ENCODE assay signal across 12 cellular contexts in the genomic region with DNA sequence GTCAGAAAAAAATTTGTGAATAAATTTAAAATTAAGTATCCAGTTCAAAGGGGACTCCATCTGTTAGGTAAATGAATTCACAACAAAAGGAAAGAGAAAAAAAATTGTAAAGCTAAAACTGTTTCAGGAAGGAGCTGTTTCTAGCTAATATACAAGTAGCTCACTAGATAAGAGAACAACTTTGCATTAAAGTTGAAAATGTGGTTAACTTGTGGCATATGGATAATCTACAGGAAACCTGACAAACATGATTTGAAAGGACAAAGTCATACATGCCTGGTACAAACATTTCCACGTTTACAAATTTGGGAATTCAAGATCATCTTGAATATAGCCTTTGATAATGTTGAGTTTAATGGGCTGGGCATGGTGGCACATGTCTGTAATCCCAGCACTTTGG. TPM values are rescaled to one million over a fixed set of nuclear protein-coding genes. Genes with fewer than 3 reads are reported as not detected.
DNase-seq lines count a peak whose midpoint lies in the region; ATAC-seq, FAIRE-seq and TF ChIP-seq lines count a peak whose summit lies in the region.
"Had no signal": no experiment of that assay in that cellular context is flagged by ENCODE, and none has a peak within 500 bp of the region (broad histone marks: within the 10 kb centered on the region; RNA-seq: fewer than 3 reads in every experiment).

No MANE protein-coding gene starts in this region.

- H3K4me2 ChIP-seq in SU-DHL-6 (ENCODE audit: low read depth, low read length, poor library complexity, severe bottlenecking) (peak overlapping the region; percentile 3), K562 (ENCODE audit: insufficient read depth, low read length) (no peak overlapping the region), Karpas-422 (ENCODE audit: low read depth, low read length, poor library complexity, severe bottlenecking) (no peak overlapping the region)

- peaks cover 17% of the 10 kb centered on the region for H3F3A ChIP-seq in SU-DHL-6 (ENCODE audit: insufficient read depth)

- POLR2A ChIA-PET in K562 (lab: Yijun Ruan, JAX) = interaction anchor here (0.9 to 4.4 kb wide), 3 partner anchors 8 to 13 kb away, joined by 4 to 33 read pairs (median 6); a partner anchor contains a TSS

- H3K9me1 ChIP-seq in K562 (ENCODE audit: control insufficient read depth, insufficient read depth, low read length) = no peaks in the 10 kb centered on the region

- peaks cover 96% of the 10 kb centered on the region for H3K79me2 ChIP-seq in SU-DHL-6 (ENCODE audit: insufficient read depth, low read length)
- peaks cover 98% of the 10 kb centered on the region for H3K79me2 ChIP-seq in K562 (ENCODE audit: control insufficient read depth, insufficient read depth, low read length)
- H3K79me2 ChIP-seq in Karpas-422 (ENCODE audit: low read length) = peaks cover 93% of the 10 kb centered on the region

- H3K36me3 ChIP-seq in SU-DHL-6 (ENCODE audit: low read length) = peaks cover 3% of the 10 kb centered on the region; the same call in 1 of the 2 replicates
- H3K36me3 ChIP-seq in K562 (ENCODE audit: control insufficient read depth, insufficient read depth, low read length) = peaks cover 18% of the 10 kb centered on the region; the same call in 2 of the 3 replicates
- H3K36me3 ChIP-seq in spleen = peaks cover 0 to 9% (median 0%) of the 10 kb centered on the region in 6 donors
- 0 out of 2 replicates have a peak, but pooled peaks cover under 1% of the 10 kb centered on the region for H3K36me3 ChIP-seq in Karpas-422 (ENCODE audit: insufficient read depth, low read length)
- peaks cover 9% of the 10 kb centered on the region; the same call in 1 of the 2 replicates for H3K36me3 ChIP-seq in MG63
- H3K36me3 ChIP-seq: left lung had no signal

- no TSS peak for BruUV-seq in K562 (replicated peaks; lab: Mats Ljungman, UMichigan)

- H3K9ac ChIP-seq in SU-DHL-6 (ENCODE audit: low read length) (no peak overlapping the region), K562 (ENCODE audit: insufficient read depth in 1 of 2, low read depth in 2 of 2, low read length in 2 of 2) (no peak overlapping the region), Karpas-422 (ENCODE audit: low read length) (no peak overlapping the region)

- in situ Hi-C loops in K562 (cut with MboI) = no loop called here

- DNase-seq in activated naive CD4-positive, alpha-beta T cell treated with anti-CD3 and anti-CD28 coated beads for 36 hours = no peak
- DNase-seq in activated naive CD4-positive, alpha-beta T cell treated with anti-CD3 and anti-CD28 coated beads, Interleukin-2, amount 50 U/mL, for 16 hours = no peak
- DNase-seq in K562 (ENCODE audit: extremely low read depth in 1 of 4, low spot score in 3 of 4) (no peak), spleen (no peak), Karpas-422 (no peak), MG63 (no peak)
- DNase-seq: activated CD4-positive, alpha-beta T cell treated with anti-CD3 and anti-CD28 coated beads, Interleukin-2, amount 50 U/mL, for 48 hours; effector CD4-positive, alpha-beta T cell; left lung; NCI-H2107 had no signal

- H4K20me1 ChIP-seq in SU-DHL-6 (ENCODE audit: low read depth, low read length) = peaks cover 36% of the 10 kb centered on the region
- H4K20me1 ChIP-seq in K562 (replicated peaks; ENCODE audit: control insufficient read depth, insufficient read depth, low read length) = no peaks in the 10 kb centered on the region
- 0 out of 2 replicates have a peak, but pooled peaks cover 12% of the 10 kb centered on the region for H4K20me1 ChIP-seq in Karpas-422 (ENCODE audit: insufficient read depth, low read depth, low read length)

- ATAC-seq in K562 = no peak; the same call in 2 of the 3 replicates
- ATAC-seq in GM21515 (IDR thresholded peaks at IDR 0.05; ENCODE audit: unreplicated experiment) = no peak
- ATAC-seq: left lung had no signal

- TF ChIP-seq RAD21 in K562 (CRISPR knock-in tag; conservative IDR thresholded peaks at IDR 0.05 in 1 of 2, IDR thresholded peaks at IDR 0.05 in 1 of 2) = no peak

- no peak for FAIRE-seq in K562 (lab: Jason Lieb, UNC)

- H3K27ac ChIP-seq in SU-DHL-6 (ENCODE audit: low read depth, low read length) (no peak overlapping the region), K562 (ENCODE audit: extremely low read depth, low read depth, low read length) (peak overlapping the region; percentile 44; the same call in 2 of the 3 replicates), spleen (peak overlapping the region in 6 of 8 donors; percentile 47 to 94 (median 68)), Karpas-422 (ENCODE audit: low read length) (no peak overlapping the region; the same call in 1 of the 2 replicates)

- H3K27me3 ChIP-seq in SU-DHL-6 (ENCODE audit: low read length) (no peaks in the 10 kb centered on the region), K562 (ENCODE audit: control insufficient read depth in 2 of 2, insufficient read depth in 2 of 2, low read length in 2 of 2) (no peaks in the 10 kb centered on the region), spleen (replicated peaks in 1 of 7) (no peaks in the 10 kb centered on the region), Karpas-422 (ENCODE audit: low read length) (no peaks in the 10 kb centered on the region), MG63 (no peaks in the 10 kb centered on the region)
- H3K27me3 ChIP-seq: left lung had no signal

- H3K9me2 ChIP-seq in SU-DHL-6 (replicated peaks; ENCODE audit: insufficient read depth, low read length) (no peaks in the 10 kb centered on the region), Karpas-422 (replicated peaks; ENCODE audit: insufficient read depth, low read length) (no peaks in the 10 kb centered on the region)

- H3K9me3 ChIP-seq in SU-DHL-6 (ENCODE audit: insufficient read depth, low read length) (no peaks in the 10 kb centered on the region), K562 (replicated peaks; ENCODE audit: control insufficient read depth, insufficient read depth, low read depth, low read length) (no peaks in the 10 kb centered on the region), spleen (no peaks in the 10 kb centered on the region), Karpas-422 (ENCODE audit: low read length) (no peaks in the 10 kb centered on the region), MG63 (no peaks in the 10 kb centered on the region)
- H3K9me3 ChIP-seq: left lung had no signal

- CTCF ChIA-PET in activated naive CD4-positive, alpha-beta T cell treated with anti-CD3 and anti-CD28 coated beads for 36 hours (lab: Charles Lee) = interaction anchor here (0.6 to 2.1 kb wide), 8 partner anchors 10 to 306 kb away, joined by 3 to 10 read pairs (median 4); a partner anchor contains a TSS
- CTCF ChIA-PET in K562 (lab: Yijun Ruan, JAX; ENCODE audit: low intra/inter-chr PET ratio) = no interaction called here

- H3K4me3 ChIP-seq in SU-DHL-6 (ENCODE audit: insufficient read depth, low read length, poor library complexity, severe bottlenecking) (no peak overlapping the region), K562 (no peak overlapping the region), spleen (no peak overlapping the region), Karpas-422 (ENCODE audit: low read length) (no peak overlapping the region), MG63 (no peak overlapping the region)
- H3K4me3 ChIP-seq: left lung had no signal

- TF ChIP-seq POLR2A in K562 (conservative IDR thresholded peaks at IDR 0.05) (no peak), spleen (IDR thresholded peaks at IDR 0.05) (no peak)

- TF ChIP-seq CTCF in SU-DHL-6 (IDR thresholded peaks at IDR 0.05; ENCODE audit: insufficient read depth, low read length, poor library complexity, severe bottlenecking) (no peak), K562 (IDR thresholded peaks at IDR 0.05 in 2 of 3, conservative IDR thresholded peaks at IDR 0.05 in 1 of 3; ENCODE audit: insufficient read depth in 2 of 3, low read depth in 1 of 3, low read length in 3 of 3) (no peak), spleen (IDR thresholded peaks at IDR 0.05 in 8 of 11, conservative IDR thresholded peaks at IDR 0.05 in 3 of 11) (no peak)

- WGBS in K562 (ENCODE audit: insufficient coverage, low coverage, missing lambda C conversion rate) = 13% methylated on average over 1 of the region's 1 CpG
- 9 to 25% (median 23%) methylated on average over 1 of the region's 1 CpG for WGBS in spleen, 5 donors

- peaks cover 5% of the 10 kb centered on the region for H3K36me3 Mint-ChIP-seq in activated naive CD4-positive, alpha-beta T cell treated with anti-CD3 and anti-CD28 coated beads for 36 hours (ENCODE audit: low read depth)

- peaks cover 5 to 14% of the 10 kb centered on the region in 2 experiments; a peak in 4 of 5 replicates for H3K4me1 ChIP-seq in K562 (replicated peaks in 1 of 2; ENCODE audit: control insufficient read depth in 2 of 2, insufficient read depth in 2 of 2, low read length in 2 of 2)
- peaks cover 23 to 97% (median 61%) of the 10 kb centered on the region in 6 donors for H3K4me1 ChIP-seq in spleen
- H3K4me1 ChIP-seq in Karpas-422 (ENCODE audit: low read length) = peaks cover 41% of the 10 kb centered on the region

- H3K4me3 Mint-ChIP-seq in activated naive CD4-positive, alpha-beta T cell treated with anti-CD3 and anti-CD28 coated beads for 36 hours = no peak overlapping the region

- peak overlapping the region; percentile 78 for H3K27ac Mint-ChIP-seq in activated naive CD4-positive, alpha-beta T cell treated with anti-CD3 and anti-CD28 coated beads for 36 hours

- intact Hi-C loops in activated naive CD4-positive, alpha-beta T cell treated with anti-CD3 and anti-CD28 coated beads for 36 hours (cut with micrococcal nuclease) = loop anchor here (1.0 to 5.0 kb wide), 4 partner anchors 9 to 361 kb away; a partner anchor contains a TSS
- intact Hi-C loops in K562 (cut with micrococcal nuclease) (loop anchor here (10.0 kb wide), 1 partner anchor 289 kb away; no protein-coding TSS in a partner anchor), spleen (cut with DNase I; ENCODE audit: low total_unique reads) (no loop called here)

- H3K9me3 Mint-ChIP-seq in activated naive CD4-positive, alpha-beta T cell treated with anti-CD3 and anti-CD28 coated beads for 36 hours = no peaks in the 10 kb centered on the region

- H2AFZ ChIP-seq in SU-DHL-6 (ENCODE audit: low read depth, low read length, severe bottlenecking) (no peak overlapping the region), K562 (ENCODE audit: low read depth, low read length) (no peak overlapping the region), Karpas-422 (ENCODE audit: low read length) (no peak overlapping the region)

- H3K27me3 Mint-ChIP-seq in activated naive CD4-positive, alpha-beta T cell treated with anti-CD3 and anti-CD28 coated beads for 36 hours (ENCODE audit: low read depth) = no peaks in the 10 kb centered on the region

- H3K4me1 Mint-ChIP-seq in activated naive CD4-positive, alpha-beta T cell treated with anti-CD3 and anti-CD28 coated beads for 36 hours (ENCODE audit: low read depth) = peaks cover 61% of the 10 kb centered on the region

- TF ChIP-seq EP300 in K562 (IDR thresholded peaks at IDR 0.05; ENCODE audit: low read length) = no peak; the same call in 1 of the 2 replicates

RNA-seq across cellular contexts. Expression of a gene that starts 8.9 kb away (rescaled TPM):
- total RNA-seq in activated naive CD4-positive, alpha-beta T cell treated with anti-CD3 and anti-CD28 coated beads for 36 hours = 10 to 100 TPM; 39.5 to 40.9 TPM
- 35.5 and 114 TPM in 2 replicates for total RNA-seq in K562 (2011; cell fraction: chromatin; rRNA removed; ENCODE audit: low replicate concordance)
- 28.3 and 40.7 TPM in 2 replicates for total RNA-seq in K562 (2011; cell fraction: nucleolus; rRNA removed)
- total RNA-seq in K562 (2011; cell fraction: nucleoplasm; rRNA removed) = 50.2 and 78.4 TPM in 2 replicates
- total RNA-seq in K562 (2014; rRNA removed) = 42.9 and 45.1 TPM in 2 replicates
- 60.1 and 62.7 TPM in 2 replicates for total RNA-seq in K562 (2014; rRNA removed; fragmentation: Illumina TruSeq; extraction: Trizol)
- total RNA-seq in K562 (2015; rRNA removed; fragmentation: Illumina TruSeq; extraction: Trizol) = 38.8 and 43.4 TPM in 2 replicates
- 33.1 and 36.1 TPM in 2 replicates for total RNA-seq in K562 (2021)
- 34.6 and 43.1 TPM in 2 replicates for polyA plus RNA-seq in K562 (2011; rRNA removed)
- polyA plus RNA-seq in K562 (2011; cell fraction: cytosol; rRNA removed) = 4.3 and 11.8 TPM in 2 replicates
- 8.1 and 14.4 TPM in 2 replicates for polyA plus RNA-seq in K562 (2011; cell fraction: nucleus; rRNA removed)
- 32.9 and 39.1 TPM in 2 replicates for polyA plus RNA-seq in K562 (2012)
- 40.0 and 41.7 TPM in 2 replicates for polyA plus RNA-seq in K562 (2014; fragmentation: Illumina TruSeq; extraction: Trizol)
- 10 to 100 TPM; 18.6 to 27.0 TPM for polyA plus RNA-seq in K562 (2014; fragmentation: Nextera tagmentation; extraction: Ambion mirVana)
- 35.0 and 47.6 TPM in 2 replicates for polyA plus RNA-seq in K562 (2014; rRNA removed)
- polyA minus RNA-seq in K562 (2011; rRNA and poly(A)+ RNA removed) = 22.4 and 29.2 TPM in 2 replicates
- polyA minus RNA-seq in K562 (2011; cell fraction: cytosol; rRNA and poly(A)+ RNA removed) = 8.5 and 10.3 TPM in 2 replicates
- 12.5 and 20.1 TPM in 2 replicates for polyA minus RNA-seq in K562 (2011; cell fraction: nucleus; rRNA and poly(A)+ RNA removed)
- 10 to 100 TPM; 36.0 to 81.8 (median 46.1) TPM for total RNA-seq in spleen
- polyA plus RNA-seq in spleen = 10 to 100 TPM; 30.5 to 53.1 (median 39.8) TPM
- 27.1 and 48.7 TPM in 2 replicates for total RNA-seq in Karpas-422 (2014; rRNA removed; shearing (Covaris generic); ENCODE audit: low replicate concordance)
- 27.8 and 34.2 TPM in 2 replicates for total RNA-seq in MG63 (2014; rRNA removed; shearing (Covaris generic); ENCODE audit: low replicate concordance)

RNA-seq across cellular contexts. Expression of a gene that starts 55.5 kb away (rescaled TPM):
- 10 to 100 TPM; 14.2 to 17.6 TPM for total RNA-seq in activated naive CD4-positive, alpha-beta T cell treated with anti-CD3 and anti-CD28 coated beads for 36 hours
- 23.8 and 53.6 TPM in 2 replicates for total RNA-seq in K562 (2011; cell fraction: chromatin; rRNA removed; ENCODE audit: low replicate concordance)
- total RNA-seq in K562 (2011; cell fraction: nucleolus; rRNA removed) = 16.1 and 17.7 TPM in 2 replicates
- total RNA-seq in K562 (2011; cell fraction: nucleoplasm; rRNA removed) = 25.6 and 35.3 TPM in 2 replicates
- total RNA-seq in K562 (2014; rRNA removed) (34.0 and 35.6 TPM in 2 replicates), K562 (2014; rRNA removed; fragmentation: Illumina TruSeq; extraction: Trizol) (33.4 and 36.6 TPM in 2 replicates), K562 (2015; rRNA removed; fragmentation: Illumina TruSeq; extraction: Trizol) (33.0 and 35.2 TPM in 2 replicates), K562 (2021) (17.5 and 19.3 TPM in 2 replicates), spleen (10 to 100 TPM; 12.6 to 28.0 (median 18.8) TPM)
- polyA plus RNA-seq in K562 (2011; rRNA removed) (35.0 and 36.0 TPM in 2 replicates), K562 (2014; fragmentation: Illumina TruSeq; extraction: Trizol) (36.9 and 44.8 TPM in 2 replicates), K562 (2014; fragmentation: Nextera tagmentation; extraction: Ambion mirVana) (10 to 100 TPM; 10.7 to 11.1 TPM), K562 (2014; rRNA removed) (28.5 and 29.5 TPM in 2 replicates), spleen (10 to 100 TPM; 19.3 to 48.1 (median 33.3) TPM)
- polyA plus RNA-seq in K562 (2011; cell fraction: cytosol; rRNA removed) = 15.8 and 21.0 TPM in 2 replicates
- 26.4 and 38.1 TPM in 2 replicates for polyA plus RNA-seq in K562 (2011; cell fraction: nucleus; rRNA removed)
- 23.7 and 24.2 TPM in 2 replicates for polyA plus RNA-seq in K562 (2012)
- 27.3 and 37.1 TPM in 2 replicates for polyA minus RNA-seq in K562 (2011; rRNA and poly(A)+ RNA removed)
- polyA minus RNA-seq in K562 (2011; cell fraction: cytosol; rRNA and poly(A)+ RNA removed) = 10.5 and 11.0 TPM in 2 replicates
- 12.9 and 25.1 TPM in 2 replicates for polyA minus RNA-seq in K562 (2011; cell fraction: nucleus; rRNA and poly(A)+ RNA removed)
- 10.3 and 12.6 TPM in 2 replicates for total RNA-seq in Karpas-422 (2014; rRNA removed; shearing (Covaris generic); ENCODE audit: low replicate concordance)
- 19.2 and 23.3 TPM in 2 replicates for total RNA-seq in MG63 (2014; rRNA removed; shearing (Covaris generic); ENCODE audit: low replicate concordance)

Comparison
In these comparisons a context has a peak if more than half of its experiments do, and no peak if none do; other contexts are left out.
1. H3K27ac ChIP-seq: peak in K562 (single experiment) and spleen (6 of 8); none in SU-DHL-6 (single experiment) and Karpas-422 (single experiment).